In genomic region chr1:183304466-183305122, GRCh38 we compare ENCODE assay signal across 13 cellular contexts.
A peak's percentile ranks its signal among the peaks of the same experiment; 100 is the strongest.
DNase-seq lines count a peak whose midpoint lies in the region; ATAC-seq, FAIRE-seq and TF ChIP-seq lines count a peak whose summit lies in the region.
"Had no signal": no experiment of that assay in that cellular context is flagged by ENCODE, and none has a peak within 500 bp of the region (broad histone marks: within the 10 kb centered on the region; RNA-seq: fewer than 3 reads in every experiment).

No MANE protein-coding gene starts in this region.

- no peak overlapping the region for H3K4me3 Mint-ChIP-seq in neural progenitor cell
- no peak overlapping the region for H3K4me3 Mint-ChIP-seq in stimulated activated naive B cell treated with anti-CD40 and anti-IgM and Interleukin-4, amounts not matched to agents 10 μg/mL and 1 μg/mL and 100 μg/mL, for 72 hours
- H3K4me3 Mint-ChIP-seq: activated CD4-positive, alpha-beta memory T cell treated with anti-CD3 and anti-CD28 coated beads for 36 hours; activated naive CD4-positive, alpha-beta T cell treated with anti-CD3 and anti-CD28 coated beads for 36 hours had no signal

- H3F3A ChIP-seq in neural progenitor cell (ENCODE audit: low read depth) = no peaks in the 10 kb centered on the region

- peaks cover 7% of the 10 kb centered on the region for H3K27me3 Mint-ChIP-seq in neural progenitor cell (ENCODE audit: insufficient read depth, low read depth)
- H3K27me3 Mint-ChIP-seq in stimulated activated naive B cell treated with anti-CD40 and anti-IgM and Interleukin-4, amounts not matched to agents 10 μg/mL and 1 μg/mL and 100 μg/mL, for 72 hours = peaks cover 0 to 9% of the 10 kb centered on the region in 2 donors

- no peak for FAIRE-seq in K562 (lab: Jason Lieb, UNC)
- no peak for FAIRE-seq in frontal cortex (lab: Jason Lieb, UNC)

- H3K36me3 ChIP-seq in K562 (ENCODE audit: control insufficient read depth, insufficient read depth, low read length) (no peaks in the 10 kb centered on the region), neural progenitor cell (no peaks in the 10 kb centered on the region)
- H3K36me3 ChIP-seq: sigmoid colon had no signal

- H3K4me1 Mint-ChIP-seq in neural progenitor cell = peaks cover 19% of the 10 kb centered on the region
- peaks cover 3 to 12% of the 10 kb centered on the region in 2 donors for H3K4me1 Mint-ChIP-seq in stimulated activated naive B cell treated with anti-CD40 and anti-IgM and Interleukin-4, amounts not matched to agents 10 μg/mL and 1 μg/mL and 100 μg/mL, for 72 hours

- CTCF ChIA-PET in K562 (lab: Yijun Ruan, JAX; ENCODE audit: low intra/inter-chr PET ratio) = no interaction called here

- H4K20me1 ChIP-seq in K562 (replicated peaks; ENCODE audit: control insufficient read depth, insufficient read depth, low read length) (peaks cover 5% of the 10 kb centered on the region; the same call in 1 of the 2 replicates), neural progenitor cell (ENCODE audit: low read depth) (no peaks in the 10 kb centered on the region)

- H3K27me3 ChIP-seq in K562 (ENCODE audit: control insufficient read depth in 2 of 2, insufficient read depth in 2 of 2, low read length in 2 of 2) = peaks cover 10 to 22% of the 10 kb centered on the region in 2 experiments; a peak in 3 of 5 replicates
- no peaks in the 10 kb centered on the region for H3K27me3 ChIP-seq in neural progenitor cell
- H3K27me3 ChIP-seq: sigmoid colon had no signal

- no peak for ATAC-seq in K562
- no peak for ATAC-seq in stimulated activated naive B cell treated with anti-CD40 and anti-IgM and Interleukin-4, amounts not matched to agents 10 μg/mL and 1 μg/mL and 100 μg/mL, for 72 hours (replicated peaks)
- ATAC-seq in HG03460 (IDR thresholded peaks at IDR 0.05; ENCODE audit: unreplicated experiment) = no peak
- ATAC-seq in HG02610 (IDR thresholded peaks at IDR 0.05; ENCODE audit: unreplicated experiment) = no peak

- POLR2A ChIA-PET in K562 (lab: Yijun Ruan, JAX) = interaction anchor here (0.7 to 1.4 kb wide), 4 partner anchors 8 to 410 kb away, joined by 3 to 6 read pairs (median 4); no protein-coding TSS in a partner anchor

- H2AFZ ChIP-seq in K562 (ENCODE audit: low read depth, low read length) (no peak overlapping the region), neural progenitor cell (replicated peaks) (peak overlapping the region; percentile 65)

- peak; percentile 25 for DNase-seq in HT-29 (ENCODE audit: low spot score)
- DNase-seq in NCI-H2227 (lab: John Stamatoyannopoulos, UW; ENCODE audit: unreplicated experiment) = peak; percentile 76
- DNase-seq in K562 (ENCODE audit: extremely low read depth in 1 of 4, low spot score in 3 of 4) = no peak
- DNase-seq in neural progenitor cell (ENCODE audit: low spot score) = no peak
- DNase-seq in stimulated activated naive B cell treated with anti-CD40 and anti-IgM and Interleukin-4, amounts not matched to agents 10 μg/mL and 1 μg/mL and 100 μg/mL, for 72 hours = no peak
- no peak for DNase-seq in frontal cortex (ENCODE audit: low spot score in 2 of 2)
- DNase-seq: activated CD4-positive, alpha-beta memory T cell treated with anti-CD3 and anti-CD28 coated beads for 36 hours; activated naive CD4-positive, alpha-beta T cell treated with anti-CD3 and anti-CD28 coated beads for 36 hours; sigmoid colon had no signal

- H3K27ac ChIP-seq in K562 (ENCODE audit: extremely low read depth, low read depth, low read length) (no peak overlapping the region), neural progenitor cell (no peak overlapping the region)
- H3K27ac ChIP-seq: C4-2B, HL-60 had no signal

- H3K9me3 ChIP-seq in K562 (replicated peaks; ENCODE audit: control insufficient read depth, insufficient read depth, low read depth, low read length) (no peaks in the 10 kb centered on the region), neural progenitor cell (ENCODE audit: low read depth) (no peaks in the 10 kb centered on the region)
- H3K9me3 ChIP-seq: sigmoid colon had no signal

- intact Hi-C loops in K562 (cut with micrococcal nuclease) = no loop called here

- no peak for TF ChIP-seq POLR2A in K562 (conservative IDR thresholded peaks at IDR 0.05)

- H3K79me2 ChIP-seq in K562 (ENCODE audit: control insufficient read depth, insufficient read depth, low read length) = no peaks in the 10 kb centered on the region
- no peaks in the 10 kb centered on the region for H3K79me2 ChIP-seq in neural progenitor cell (ENCODE audit: low read depth)

- WGBS in K562 (ENCODE audit: insufficient coverage, low coverage, missing lambda C conversion rate) = 0% methylated on average over 7 of the region's 7 CpGs

- H3K27ac Mint-ChIP-seq in neural progenitor cell = no peak overlapping the region
- no peak overlapping the region for H3K27ac Mint-ChIP-seq in stimulated activated naive B cell treated with anti-CD40 and anti-IgM and Interleukin-4, amounts not matched to agents 10 μg/mL and 1 μg/mL and 100 μg/mL, for 72 hours
- H3K27ac Mint-ChIP-seq: activated CD4-positive, alpha-beta memory T cell treated with anti-CD3 and anti-CD28 coated beads for 36 hours; activated naive CD4-positive, alpha-beta T cell treated with anti-CD3 and anti-CD28 coated beads for 36 hours had no signal

- in situ Hi-C loops in K562 (cut with MboI) = no loop called here

- peaks cover 3% of the 10 kb centered on the region for H3K36me3 Mint-ChIP-seq in neural progenitor cell
- no peaks in the 10 kb centered on the region for H3K36me3 Mint-ChIP-seq in stimulated activated naive B cell treated with anti-CD40 and anti-IgM and Interleukin-4, amounts not matched to agents 10 μg/mL and 1 μg/mL and 100 μg/mL, for 72 hours
- H3K36me3 Mint-ChIP-seq: activated CD4-positive, alpha-beta memory T cell treated with anti-CD3 and anti-CD28 coated beads for 36 hours had no signal

- TF ChIP-seq CTCF in K562 (IDR thresholded peaks at IDR 0.05 in 2 of 3, conservative IDR thresholded peaks at IDR 0.05 in 1 of 3; ENCODE audit: insufficient read depth in 2 of 3, low read depth in 1 of 3, low read length in 3 of 3) (no peak), neural progenitor cell (IDR thresholded peaks at IDR 0.05) (no peak)

- H3K4me2 ChIP-seq in K562 (ENCODE audit: insufficient read depth, low read length) (no peak overlapping the region), neural progenitor cell (no peak overlapping the region)

- no TSS peak for BruUV-seq in K562 (replicated peaks; lab: Mats Ljungman, UMichigan)

- H3K4me3 ChIP-seq in K562 (no peak overlapping the region), neural progenitor cell (no peak overlapping the region)
- H3K4me3 ChIP-seq: sigmoid colon had no signal

- no peak for TF ChIP-seq EP300 in K562 (IDR thresholded peaks at IDR 0.05; ENCODE audit: low read length)

- no peaks in the 10 kb centered on the region for H3K9me1 ChIP-seq in K562 (ENCODE audit: control insufficient read depth, insufficient read depth, low read length)

- peaks cover 4% of the 10 kb centered on the region for H3K9me3 Mint-ChIP-seq in neural progenitor cell
- peaks cover 0 to 4% of the 10 kb centered on the region in 2 donors for H3K9me3 Mint-ChIP-seq in stimulated activated naive B cell treated with anti-CD40 and anti-IgM and Interleukin-4, amounts not matched to agents 10 μg/mL and 1 μg/mL and 100 μg/mL, for 72 hours
- H3K9me3 Mint-ChIP-seq: activated CD4-positive, alpha-beta memory T cell treated with anti-CD3 and anti-CD28 coated beads for 36 hours; activated naive CD4-positive, alpha-beta T cell treated with anti-CD3 and anti-CD28 coated beads for 36 hours had no signal

- H3K4me1 ChIP-seq in K562 (replicated peaks in 1 of 2; ENCODE audit: control insufficient read depth in 2 of 2, insufficient read depth in 2 of 2, low read length in 2 of 2) (no peaks in the 10 kb centered on the region), neural progenitor cell (peaks cover 16% of the 10 kb centered on the region)

- TF ChIP-seq RAD21 in K562 (CRISPR knock-in tag; conservative IDR thresholded peaks at IDR 0.05 in 1 of 2, IDR thresholded peaks at IDR 0.05 in 1 of 2) = no peak

- H3K9ac ChIP-seq in K562 (ENCODE audit: insufficient read depth in 1 of 2, low read depth in 2 of 2, low read length in 2 of 2) (no peak overlapping the region), neural progenitor cell (no peak overlapping the region)

TF ChIP-seq in K562, 482 proteins besides CTCF, POLR2A, EP300 and RAD21 (continues in another document):
- no peak for TF ChIP-seq ZFP30 (CRISPR knock-in tag; IDR thresholded peaks at IDR 0.05; ENCODE audit: borderline replicate concordance)
- TF ChIP-seq PBX2 (CRISPR knock-in tag; IDR thresholded peaks at IDR 0.05; ENCODE audit: low read depth) = no peak
- TF ChIP-seq PBX2 (tag; conservative IDR thresholded peaks at IDR 0.05; ENCODE audit: low read depth) = 0 out of 2 replicates have a peak, but pooled peaks have one; percentile 17
- TF ChIP-seq EWSR1 (IDR thresholded peaks at IDR 0.05; ENCODE audit: borderline replicate concordance, low read depth, partially characterized antibody) = no peak
- TF ChIP-seq ZNF408 (CRISPR knock-in tag; IDR thresholded peaks at IDR 0.05; ENCODE audit: low read depth) = no peak
- no peak for TF ChIP-seq POLR3G (IDR thresholded peaks at IDR 0.05; ENCODE audit: extremely low read depth, insufficient read length, insufficient replicate concordance)
- TF ChIP-seq MECOM (CRISPR knock-in tag; IDR thresholded peaks at IDR 0.05) = no peak
- TF ChIP-seq CHD2 (IDR thresholded peaks at IDR 0.05; ENCODE audit: low read depth, low read length) = no peak

Comparison
In these comparisons a context has a peak if more than half of its experiments do, and no peak if none do; other contexts are left out.
1. DNase-seq: peak in HT-29 (single experiment) and NCI-H2227 (single experiment); none in K562 (0 of 4), neural progenitor cell (single experiment), stimulated activated naive B cell treated with anti-CD40 and anti-IgM and Interleukin-4, amounts not matched to agents 10 μg/mL and 1 μg/mL and 100 μg/mL, for 72 hours (single experiment) and frontal cortex (0 of 2).